11 cellular contexts compared by ENCODE assay signal in genomic region chr7:12066561-12066960, GRCh38.
DNase-seq lines count a peak whose midpoint lies in the region; ATAC-seq, FAIRE-seq and TF ChIP-seq lines count a peak whose summit lies in the region.
"Had no signal": no experiment of that assay in that cellular context is flagged by ENCODE, and none has a peak within 500 bp of the region (broad histone marks: within the 10 kb centered on the region; RNA-seq: fewer than 3 reads in every experiment).

No MANE protein-coding gene starts in this region.

- H3K4me3 Mint-ChIP-seq in osteocyte (ENCODE audit: unreplicated experiment), result no peak overlapping the region

- peak overlapping the region; percentile 77 for H3K27ac ChIP-seq in foreskin keratinocyte

- H3K4me1 ChIP-seq in foreskin keratinocyte, result no peaks in the 10 kb centered on the region

- peaks cover 2% of the 10 kb centered on the region for H3K27me3 Mint-ChIP-seq in osteocyte (ENCODE audit: unreplicated experiment)

- peak; percentile 95 for ATAC-seq in activated naive CD4-positive, alpha-beta T cell treated with anti-CD3 and anti-CD28 coated beads, Interleukin-2, amount 50 U/mL, for 72 hours
- peak; percentile 89 for ATAC-seq in foreskin keratinocyte
- ATAC-seq in HG03460 (IDR thresholded peaks at IDR 0.05; ENCODE audit: unreplicated experiment), result no peak

- H3K27ac Mint-ChIP-seq in activated naive CD4-positive, alpha-beta T cell treated with anti-CD3 and anti-CD28 coated beads, Interleukin-2, amount 50 U/mL, for 72 hours, result peak overlapping the region in 1 of 2 donors; percentile 51
- H3K27ac Mint-ChIP-seq in osteocyte (ENCODE audit: unreplicated experiment), result no peak overlapping the region

- no peak for FAIRE-seq in urothelium cell line (lab: Jason Lieb, UNC)
- FAIRE-seq: GM12891 had no signal

- no peaks in the 10 kb centered on the region for H3K36me3 Mint-ChIP-seq in activated naive CD4-positive, alpha-beta T cell treated with anti-CD3 and anti-CD28 coated beads, Interleukin-2, amount 50 U/mL, for 72 hours
- no peaks in the 10 kb centered on the region for H3K36me3 Mint-ChIP-seq in osteocyte (ENCODE audit: unreplicated experiment)

- H3K9me3 Mint-ChIP-seq in activated naive CD4-positive, alpha-beta T cell treated with anti-CD3 and anti-CD28 coated beads, Interleukin-2, amount 50 U/mL, for 72 hours, result no peaks in the 10 kb centered on the region
- H3K9me3 Mint-ChIP-seq in osteocyte (ENCODE audit: unreplicated experiment), result no peaks in the 10 kb centered on the region

- TF ChIP-seq CTCF in foreskin keratinocyte (conservative IDR thresholded peaks at IDR 0.05) (no peak), osteocyte (IDR thresholded peaks at IDR 0.05) (no peak)

- no peaks in the 10 kb centered on the region for H3K27me3 ChIP-seq in foreskin keratinocyte
- H3K27me3 ChIP-seq: BE2C had no signal

- no peaks in the 10 kb centered on the region for H3K4me1 Mint-ChIP-seq in osteocyte (ENCODE audit: unreplicated experiment)

- no peak for DNase-seq in activated naive CD4-positive, alpha-beta T cell treated with anti-CD3 and anti-CD28 coated beads, Interleukin-2, amount 50 U/mL, for 72 hours (ENCODE audit: low spot score in 2 of 2)
- DNase-seq in activated naive CD4-positive, alpha-beta T cell treated with anti-CD3 and anti-CD28 coated beads, Interleukin-2, amount 50 U/mL, for 16 hours, result no peak
- peak; percentile 29 for DNase-seq in NCI-H69 (lab: John Stamatoyannopoulos, UW)
- DNase-seq in foreskin keratinocyte, result peak; percentile 49 to 77
- peak; percentile 9 for DNase-seq in urothelium cell line (ENCODE audit: low spot score)
- DNase-seq in NCI-H2171 (lab: John Stamatoyannopoulos, UW), result no peak
- DNase-seq in osteocyte (ENCODE audit: extremely low spot score, unreplicated experiment), result no peak
- DNase-seq: BE2C; effector CD4-positive, alpha-beta T cell had no signal

Comparison
In these comparisons a context has a peak if more than half of its experiments do, and no peak if none do; other contexts are left out.
1. DNase-seq: peak in NCI-H69 (single experiment), foreskin keratinocyte (2 of 2) and urothelium cell line (single experiment); none in activated naive CD4-positive, alpha-beta T cell treated with anti-CD3 and anti-CD28 coated beads, Interleukin-2, amount 50 U/mL, for 72 hours (0 of 2), activated naive CD4-positive, alpha-beta T cell treated with anti-CD3 and anti-CD28 coated beads, Interleukin-2, amount 50 U/mL, for 16 hours (single experiment), NCI-H2171 (single experiment) and osteocyte (single experiment).